ENCODE assay signal across 1 cellular context in genomic region chr17:81845881-81846742, GRCh38.
TF ChIP-seq lines count a peak whose summit lies in the region.

No MANE protein-coding gene starts in this region.

TF ChIP-seq in H1, 55 proteins besides CTCF, POLR2A, EP300 and RAD21:
- TF ChIP-seq CTBP2 (IDR thresholded peaks at IDR 0.05; ENCODE audit: borderline replicate concordance, insufficient read depth, insufficient read length, low read length), result no peak
- TF ChIP-seq GABPA (IDR thresholded peaks at IDR 0.05; ENCODE audit: borderline replicate concordance, insufficient read depth, low read length), result no peak
- no peak for TF ChIP-seq BACH1 (IDR thresholded peaks at IDR 0.05; ENCODE audit: low read length)
- TF ChIP-seq NANOG (IDR thresholded peaks at IDR 0.05; ENCODE audit: insufficient read depth, low read depth, low read length, poor library complexity, severe bottlenecking), result no peak
- TF ChIP-seq BCL11A (IDR thresholded peaks at IDR 0.05; ENCODE audit: low read depth in 2 of 2, low read length in 2 of 2), result no peak
- TF ChIP-seq MAFK (IDR thresholded peaks at IDR 0.05; ENCODE audit: low read depth, low read length), result no peak
- TF ChIP-seq SAP30 (IDR thresholded peaks at IDR 0.05; ENCODE audit: insufficient read depth, insufficient replicate concordance, low read length), result no peak
- no peak for TF ChIP-seq TEAD4 (IDR thresholded peaks at IDR 0.05; ENCODE audit: low read depth, low read length)
- no peak for TF ChIP-seq EGR1 (IDR thresholded peaks at IDR 0.05; ENCODE audit: borderline replicate concordance, low read depth, low read length)
- no peak for TF ChIP-seq CHD7 (IDR thresholded peaks at IDR 0.05; ENCODE audit: insufficient replicate concordance, low read length)
